In genomic region chr11:134630896-134631295, GRCh38 we compare ENCODE assay signal across 27 cellular contexts.
"Had no signal": no experiment of that assay in that cellular context is flagged by ENCODE, and none has a peak within 500 bp of the region (broad histone marks: within the 10 kb centered on the region; RNA-seq: fewer than 3 reads in every experiment).

No MANE protein-coding gene starts in this region.

- H3K27me3 Mint-ChIP-seq: IgD-negative memory B cell had no signal

- H3K36me3 Mint-ChIP-seq: activated naive CD4-positive, alpha-beta T cell treated with anti-CD3 and anti-CD28 coated beads, Interleukin-2, amount 50 U/mL, for 72 hours; IgD-negative memory B cell; T-cell had no signal

- H3K4me3 Mint-ChIP-seq: activated CD4-positive, alpha-beta memory T cell treated with anti-CD3 and anti-CD28 coated beads, Interleukin-2, amount 10 ng/mL, durations not matched to agents 7 days and 5 days; activated CD4-positive, alpha-beta T cell treated with anti-CD3 and anti-CD28 coated beads, Interleukin-2, amount 10 ng/mL, durations not matched to agents 7 days and 5 days; activated naive CD8-positive, alpha-beta T cell treated with anti-CD3 and anti-CD28 coated beads, Interleukin-2, amount 50 U/mL, for 24 hours; IgD-negative memory B cell; T-cell had no signal

- ATAC-seq: activated naive CD4-positive, alpha-beta T cell treated with anti-CD3 and anti-CD28 coated beads, Interleukin-2, amount 50 U/mL, for 72 hours; activated naive CD8-positive, alpha-beta T cell treated with anti-CD3 and anti-CD28 coated beads, Interleukin-2, amount 50 U/mL, for 24 hours; body of pancreas; Panc1; Right ventricle myocardium inferior; T-cell had no signal

- H3K4me1 Mint-ChIP-seq: activated CD4-positive, alpha-beta memory T cell treated with anti-CD3 and anti-CD28 coated beads, Interleukin-2, amount 10 ng/mL, durations not matched to agents 7 days and 5 days; activated CD4-positive, alpha-beta T cell treated with anti-CD3 and anti-CD28 coated beads, Interleukin-2, amount 10 ng/mL, durations not matched to agents 7 days and 5 days; activated naive CD8-positive, alpha-beta T cell treated with anti-CD3 and anti-CD28 coated beads, Interleukin-2, amount 50 U/mL, for 24 hours; IgD-negative memory B cell; T-cell had no signal

- H3K9me3 Mint-ChIP-seq: activated CD4-positive, alpha-beta memory T cell treated with anti-CD3 and anti-CD28 coated beads, Interleukin-2, amount 10 ng/mL, durations not matched to agents 7 days and 5 days; activated CD4-positive, alpha-beta T cell treated with anti-CD3 and anti-CD28 coated beads, Interleukin-2, amount 10 ng/mL, durations not matched to agents 7 days and 5 days; activated naive CD4-positive, alpha-beta T cell treated with anti-CD3 and anti-CD28 coated beads, Interleukin-2, amount 50 U/mL, for 72 hours; activated naive CD8-positive, alpha-beta T cell treated with anti-CD3 and anti-CD28 coated beads, Interleukin-2, amount 50 U/mL, for 24 hours had no signal

- DNase-seq: activated CD4-positive, alpha-beta memory T cell treated with anti-CD3 and anti-CD28 coated beads, Interleukin-2, amount 10 ng/mL, durations not matched to agents 7 days and 5 days; activated CD4-positive, alpha-beta T cell treated with anti-CD3 and anti-CD28 coated beads, Interleukin-2, amount 10 ng/mL, durations not matched to agents 7 days and 5 days; activated CD4-positive, CD25-positive, alpha-beta regulatory T cell; activated naive CD4-positive, alpha-beta T cell treated with Interleukin-2 at 50 U/mL for 16 hours; activated naive CD8-positive, alpha-beta T cell treated with anti-CD3 and anti-CD28 coated beads, Interleukin-2, amount 50 U/mL, for 24 hours; activated T-cell treated with anti-CD3 and anti-CD28 coated beads, Interleukin-2, amount 50 U/mL, for 1 hour; amniotic stem cell; body of pancreas; KG1; NCI-H1048; NCI-H1930; NCI-H2107; NCI-H446 treated with DMSO at 0.1 percent for 48 hours; NCI-H524 treated with DMSO at 0.1 percent for 48 hours; NCI-H82; NK-92 treated with Interleukin-12 subunit alpha and Interleukin-12 subunit beta, amount 100 ng/mL, for 24 hours; OCI-M1; RPMI8226; T-cell; T-helper 2 cell; T1000 had no signal

- H3K36me3 ChIP-seq: ascending aorta had no signal

- H3K4me1 ChIP-seq: ascending aorta, body of pancreas had no signal

- H3K9me3 ChIP-seq: ascending aorta, body of pancreas had no signal

- H3K4me3 ChIP-seq: ascending aorta, body of pancreas, SK-N-MC had no signal

- H3K27ac Mint-ChIP-seq: activated CD4-positive, alpha-beta memory T cell treated with anti-CD3 and anti-CD28 coated beads, Interleukin-2, amount 10 ng/mL, durations not matched to agents 7 days and 5 days; activated CD4-positive, alpha-beta T cell treated with anti-CD3 and anti-CD28 coated beads, Interleukin-2, amount 10 ng/mL, durations not matched to agents 7 days and 5 days; activated naive CD4-positive, alpha-beta T cell treated with anti-CD3 and anti-CD28 coated beads, Interleukin-2, amount 50 U/mL, for 72 hours; activated naive CD8-positive, alpha-beta T cell treated with anti-CD3 and anti-CD28 coated beads, Interleukin-2, amount 50 U/mL, for 24 hours; IgD-negative memory B cell; T-cell had no signal
